In the genomic region with DNA sequence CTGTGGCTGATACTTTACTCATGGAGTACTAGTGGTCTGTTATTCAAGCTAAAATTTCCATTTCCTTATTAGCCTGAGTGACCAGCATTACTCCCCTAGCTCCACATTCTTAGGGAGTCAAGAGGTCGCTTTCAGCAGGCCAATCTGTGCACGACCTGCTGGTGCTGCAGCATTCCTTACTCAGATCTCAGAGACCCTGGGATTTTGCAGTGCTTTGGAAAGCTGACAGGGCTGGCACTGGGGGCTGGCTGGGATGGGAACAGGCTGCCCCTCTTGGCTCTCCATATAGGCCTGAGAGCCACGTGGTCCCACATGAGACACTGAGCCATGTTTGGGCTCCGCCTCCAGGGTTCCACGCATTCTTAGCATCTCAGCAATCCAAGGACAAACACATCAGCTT, we compare ENCODE assay signal across 11 cellular contexts.
DNase-seq lines count a peak whose midpoint lies in the region; ATAC-seq and TF ChIP-seq lines count a peak whose summit lies in the region.
"Had no signal": no experiment of that assay in that cellular context is flagged by ENCODE, and none has a peak within 500 bp of the region (broad histone marks: within the 10 kb centered on the region; RNA-seq: fewer than 3 reads in every experiment).

No MANE protein-coding gene starts in this region.

- no peak for TF ChIP-seq POLR2A in ovary (IDR thresholded peaks at IDR 0.05)

- intact Hi-C loops in Calu3 (cut with micrococcal nuclease; ENCODE audit: unreplicated experiment) (no loop called here), left ventricle myocardium inferior (cut with micrococcal nuclease) (no loop called here), ovary (cut with DNase I) (no loop called here)

- H3K4me3 ChIP-seq in left ventricle myocardium inferior (peak overlapping the region; percentile 20), ovary (no peak overlapping the region), MG63 (no peak overlapping the region)
- H3K4me3 ChIP-seq: suprapubic skin had no signal

- no peak overlapping the region for H3K27ac Mint-ChIP-seq in Calu3 (ENCODE audit: unreplicated experiment)

- WGBS in ovary, 3 donors, result 4 to 12% (median 4%) methylated on average over 5 of the region's 5 CpGs

- DNase-seq in Calu3, result peak; percentile 5
- DNase-seq in amniotic stem cell (lab: John Stamatoyannopoulos, UW), result peak; percentile 19
- peak; percentile 26 for DNase-seq in left ventricle myocardium inferior
- DNase-seq in ovary, result peak; percentile 71 to 92 (median 83)
- no peak for DNase-seq in MG63
- DNase-seq in Kasumi-1 (lab: John Stamatoyannopoulos, UW), result no peak
- DNase-seq in stimulated activated CD8-positive, alpha-beta memory T cell treated with anti-CD3 and anti-CD28 coated beads, Interleukin-4, amount 100 ng/mL, for 48 hours, result no peak
- DNase-seq: activated T-cell treated with anti-CD3 and anti-CD28 coated beads for 4 hours; CD8-positive, alpha-beta memory T cell had no signal

- no peaks in the 10 kb centered on the region for H3K9me3 ChIP-seq in left ventricle myocardium inferior (replicated peaks)
- no peaks in the 10 kb centered on the region for H3K9me3 ChIP-seq in ovary
- no peaks in the 10 kb centered on the region for H3K9me3 ChIP-seq in MG63

- H3K36me3 ChIP-seq in left ventricle myocardium inferior, result no peaks in the 10 kb centered on the region
- H3K36me3 ChIP-seq in ovary, result no peaks in the 10 kb centered on the region
- H3K36me3 ChIP-seq in MG63, result no peaks in the 10 kb centered on the region
- H3K36me3 ChIP-seq: suprapubic skin had no signal

- no peak for ATAC-seq in HG03354 (IDR thresholded peaks at IDR 0.05; ENCODE audit: poor library complexity, severe bottlenecking, unreplicated experiment)

- TF ChIP-seq CTCF in Calu3 (IDR thresholded peaks at IDR 0.05; ENCODE audit: unreplicated experiment) (no peak), left ventricle myocardium inferior (IDR thresholded peaks at IDR 0.05; ENCODE audit: borderline replicate concordance) (no peak), ovary (IDR thresholded peaks at IDR 0.05) (no peak)

- H3K4me1 Mint-ChIP-seq in Calu3 (ENCODE audit: low read depth, unreplicated experiment), result peaks cover 59% of the 10 kb centered on the region

- H3K27me3 ChIP-seq in left ventricle myocardium inferior (ENCODE audit: low read depth) (no peaks in the 10 kb centered on the region), ovary (no peaks in the 10 kb centered on the region), MG63 (no peaks in the 10 kb centered on the region)
- H3K27me3 ChIP-seq: suprapubic skin had no signal

- BruUV-seq in Calu3 (replicated peaks; lab: Mats Ljungman, UMichigan), result no TSS peak

- H3K27ac ChIP-seq in left ventricle myocardium inferior (replicated peaks) (peak overlapping the region; percentile 59), ovary (peak overlapping the region in 1 of 2 donors; percentile 27)
- H3K27ac ChIP-seq: suprapubic skin had no signal

- no peaks in the 10 kb centered on the region for H3K27me3 Mint-ChIP-seq in Calu3 (ENCODE audit: unreplicated experiment)

- H3K4me1 ChIP-seq in left ventricle myocardium inferior (peaks cover 28% of the 10 kb centered on the region), ovary (ENCODE audit: insufficient read depth) (peaks cover 18% of the 10 kb centered on the region)

- H3K36me3 Mint-ChIP-seq in Calu3 (ENCODE audit: insufficient read depth, unreplicated experiment), result peaks cover 14% of the 10 kb centered on the region

- TF ChIP-seq EP300 in ovary (IDR thresholded peaks at IDR 0.05), result no peak

- CTCF ChIA-PET in Calu3 (lab: Charles Lee), result no interaction called here

- peaks cover 3% of the 10 kb centered on the region for H3K9me3 Mint-ChIP-seq in Calu3 (ENCODE audit: low read depth, unreplicated experiment)

- H3K4me3 Mint-ChIP-seq in Calu3 (ENCODE audit: low read depth, unreplicated experiment), result no peak overlapping the region
- H3K4me3 Mint-ChIP-seq: CD8-positive, alpha-beta memory T cell had no signal

Comparison
In these comparisons a context has a peak if more than half of its experiments do, and no peak if none do; other contexts are left out.
1. DNase-seq: peak in Calu3 (single experiment), amniotic stem cell (single experiment), left ventricle myocardium inferior (single experiment) and ovary (5 of 5); none in MG63 (single experiment), Kasumi-1 (0 of 2) and stimulated activated CD8-positive, alpha-beta memory T cell treated with anti-CD3 and anti-CD28 coated beads, Interleukin-4, amount 100 ng/mL, for 48 hours (single experiment).